ENCODE assay signal across 17 cellular contexts in the genomic region with DNA sequence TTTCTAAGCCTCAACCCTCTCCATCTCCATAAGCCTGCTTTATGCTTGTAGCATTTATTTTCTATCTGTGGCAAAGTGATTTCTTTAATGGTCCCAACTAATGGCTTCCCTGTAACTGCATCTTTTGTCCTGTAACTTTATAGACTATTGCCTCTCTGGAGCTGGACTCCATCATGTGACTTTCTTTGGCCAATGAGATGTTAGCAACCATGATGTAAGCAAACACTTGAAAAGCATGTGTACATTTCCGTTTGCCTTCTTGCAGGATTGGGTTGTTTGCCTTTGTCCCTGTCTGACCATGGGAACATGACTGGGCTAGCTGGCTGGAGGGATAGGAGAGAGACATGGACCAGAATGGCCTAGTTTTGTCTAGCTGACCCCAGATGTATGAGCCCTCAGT.
A peak's percentile ranks its signal among the peaks of the same experiment; 100 is the strongest.
DNase-seq lines count a peak whose midpoint lies in the region; FAIRE-seq and TF ChIP-seq lines count a peak whose summit lies in the region.
"Had no signal": no experiment of that assay in that cellular context is flagged by ENCODE, and none has a peak within 500 bp of the region (broad histone marks: within the 10 kb centered on the region; RNA-seq: fewer than 3 reads in every experiment).

No MANE protein-coding gene starts in this region.

- H3K4me3 Mint-ChIP-seq in Caco-2 (ENCODE audit: unreplicated experiment) (no peak overlapping the region), glutamatergic neuron (ENCODE audit: unreplicated experiment) (no peak overlapping the region)
- H3K4me3 Mint-ChIP-seq: CD4-positive, alpha-beta T cell had no signal

- no peak overlapping the region for H3K14ac ChIP-seq in H1 (ENCODE audit: insufficient read length)

- no peak overlapping the region for H2BK5ac ChIP-seq in H1 (ENCODE audit: low read depth, low read length)

- H3K27ac ChIP-seq in H1 (ENCODE audit: low read depth, low read length): no peak overlapping the region
- H3K27ac ChIP-seq: BLaER1, Peyer's patch had no signal

- no peak for TF ChIP-seq RAD21 in H1 (IDR thresholded peaks at IDR 0.05 in 1 of 2, conservative IDR thresholded peaks at IDR 0.05 in 1 of 2; ENCODE audit: low read depth in 2 of 2, low read length in 2 of 2)

- WGBS in H1 (ENCODE audit: extremely low coverage in 1 of 2, insufficient coverage in 1 of 2, insufficient read length in 1 of 2, insufficient replicate concordance in 2 of 2, low coverage in 1 of 2, low lambda C conversion rate in 2 of 2, missing lambda C conversion rate in 1 of 2), 2 experiments: 100% methylated on average over 1 of the region's 1 CpG; no CpG with 5 or more reads in 1 of the 2 experiments

- H2BK120ac ChIP-seq in H1 (replicated peaks; ENCODE audit: low read depth, low read length): no peak overlapping the region

- H3K9me3 Mint-ChIP-seq in Caco-2 (ENCODE audit: unreplicated experiment): no peaks in the 10 kb centered on the region
- H3K9me3 Mint-ChIP-seq in glutamatergic neuron (ENCODE audit: unreplicated experiment): no peaks in the 10 kb centered on the region
- H3K9me3 Mint-ChIP-seq: CD4-positive, alpha-beta T cell had no signal

- H3K36me3 Mint-ChIP-seq in Caco-2 (ENCODE audit: insufficient read depth, unreplicated experiment) (no peaks in the 10 kb centered on the region), glutamatergic neuron (ENCODE audit: unreplicated experiment) (no peaks in the 10 kb centered on the region)

- POLR2A ChIA-PET in Caco-2 (lab: Charles Lee): no interaction called here
- POLR2A ChIA-PET in H1 (lab: Charles Lee; ENCODE audit: partially characterized antibody): no interaction called here

- H3K18ac ChIP-seq in H1 (ENCODE audit: extremely low read depth, low read length): no peak overlapping the region

- H4K20me1 ChIP-seq in H1 (replicated peaks in 1 of 2; ENCODE audit: control insufficient read depth in 1 of 2, insufficient read depth in 2 of 2, low read length in 2 of 2): no peaks in the 10 kb centered on the region
- H4K20me1 ChIP-seq: BLaER1 had no signal

- H3K79me2 ChIP-seq in H1 (ENCODE audit: control insufficient read depth in 1 of 2, insufficient read depth in 2 of 2, low read length in 2 of 2): no peaks in the 10 kb centered on the region

- H4K5ac ChIP-seq in H1 (ENCODE audit: insufficient read length, low read depth, low read length): no peak overlapping the region

- CTCF ChIA-PET in Caco-2 (lab: Charles Lee) (no interaction called here), H1 (lab: Charles Lee; ENCODE audit: partially characterized antibody) (no interaction called here)

- H3K9me3 ChIP-seq in Caco-2: no peaks in the 10 kb centered on the region; the same call in 1 of the 2 replicates
- no peaks in the 10 kb centered on the region for H3K9me3 ChIP-seq in H1 (ENCODE audit: insufficient read depth in 2 of 2, low read depth in 1 of 2, low read length in 1 of 2)
- H3K9me3 ChIP-seq: BLaER1, MG63, Peyer's patch had no signal

- H4K8ac ChIP-seq in H1 (ENCODE audit: extremely low read depth, insufficient read depth, low read length): no peak overlapping the region

- no TSS peak for BruUV-seq in Caco-2 (replicated peaks; lab: Mats Ljungman, UMichigan)

- H2AFZ ChIP-seq in H1 (ENCODE audit: low read length): 0 out of 2 replicates have a peak overlapping the region, but pooled peaks have one; percentile 45

- H3K4ac ChIP-seq in H1 (replicated peaks; ENCODE audit: insufficient read length, low read depth, low read length): no peak overlapping the region

- 0 out of 2 replicates have a peak overlapping the region, but pooled peaks have one; percentile 2 for H2BK15ac ChIP-seq in H1 (ENCODE audit: low read length)

- TF ChIP-seq CTCF in Caco-2 (IDR thresholded peaks at IDR 0.05; ENCODE audit: insufficient read depth in 1 of 2, low read depth in 1 of 2, low read length in 1 of 2, severe bottlenecking in 1 of 2, unreplicated experiment in 1 of 2): no peak
- TF ChIP-seq CTCF in H1 (IDR thresholded peaks at IDR 0.05; ENCODE audit: control extremely low read depth in 1 of 3, insufficient read depth in 1 of 3, low read depth in 1 of 3, low read length in 3 of 3): no peak
- TF ChIP-seq CTCF in glutamatergic neuron (IDR thresholded peaks at IDR 0.05; ENCODE audit: partially characterized antibody, unreplicated experiment): no peak

- no peaks in the 10 kb centered on the region for H3K27me3 ChIP-seq in Caco-2 (replicated peaks; ENCODE audit: control insufficient read depth, insufficient read depth, low read length)
- no peaks in the 10 kb centered on the region for H3K27me3 ChIP-seq in H1 (replicated peaks in 1 of 4; ENCODE audit: control insufficient read depth in 3 of 4, extremely low read depth in 1 of 4, insufficient read depth in 3 of 4, low read length in 3 of 4)
- H3K27me3 ChIP-seq: BLaER1, MG63, Peyer's patch had no signal

- H3K27me3 Mint-ChIP-seq in Caco-2 (ENCODE audit: insufficient read depth, unreplicated experiment): no peaks in the 10 kb centered on the region
- H3K27me3 Mint-ChIP-seq in glutamatergic neuron (ENCODE audit: unreplicated experiment): no peaks in the 10 kb centered on the region
- H3K27me3 Mint-ChIP-seq: CD4-positive, alpha-beta T cell had no signal

- H3K23ac ChIP-seq in H1 (ENCODE audit: insufficient read length): no peak overlapping the region

- H3K27ac Mint-ChIP-seq in Caco-2 (ENCODE audit: unreplicated experiment) (no peak overlapping the region), glutamatergic neuron (ENCODE audit: unreplicated experiment) (no peak overlapping the region)
- H3K27ac Mint-ChIP-seq: CD4-positive, alpha-beta T cell had no signal

- H4K91ac ChIP-seq in H1 (replicated peaks; ENCODE audit: insufficient read length, low read length): no peak overlapping the region

- H3K9ac ChIP-seq in H1 (replicated peaks in 1 of 4; ENCODE audit: extremely low read depth in 1 of 4, low read depth in 3 of 4, low read length in 3 of 4): no peak overlapping the region
- H3K9ac ChIP-seq: BLaER1 had no signal

- no peaks in the 10 kb centered on the region for H3K79me1 ChIP-seq in H1 (ENCODE audit: low read depth, low read length)

- no peaks in the 10 kb centered on the region for H3K36me3 ChIP-seq in Caco-2 (ENCODE audit: control insufficient read depth, insufficient read depth, low read length)
- H3K36me3 ChIP-seq in H1 (ENCODE audit: control insufficient read depth in 2 of 4, insufficient read depth in 4 of 4, low read length in 3 of 4): no peaks in the 10 kb centered on the region
- H3K36me3 ChIP-seq: BLaER1, MG63, Peyer's patch had no signal

- H3K4me3 ChIP-seq in Caco-2 (ENCODE audit: low read depth, low read length) (no peak overlapping the region), H1 (ENCODE audit: extremely low read depth in 1 of 4, insufficient read depth in 2 of 4, low read depth in 3 of 4, low read length in 4 of 4) (no peak overlapping the region)
- H3K4me3 ChIP-seq: BLaER1, MG63, Peyer's patch had no signal

- FAIRE-seq in H1 (lab: Jason Lieb, UNC): no peak

- TF ChIP-seq EP300 in H1 (IDR thresholded peaks at IDR 0.05; ENCODE audit: borderline replicate concordance in 1 of 2, low read depth in 2 of 2, low read length in 2 of 2): no peak

- H2BK12ac ChIP-seq in H1 (ENCODE audit: low read depth, low read length): no peak overlapping the region

- H2AK5ac ChIP-seq in H1 (ENCODE audit: low read depth, low read length): no peak overlapping the region

- peaks cover 3% of the 10 kb centered on the region; the same call in 1 of the 2 replicates for H3K4me1 ChIP-seq in Caco-2
- H3K4me1 ChIP-seq in H1 (replicated peaks in 1 of 4; ENCODE audit: control insufficient read depth in 3 of 4, insufficient read depth in 4 of 4, low read length in 3 of 4): peaks cover 6 to 22% (median 13%) of the 10 kb centered on the region in 4 experiments; a peak in 6 of 7 replicates
- H3K4me1 ChIP-seq: Peyer's patch had no signal

- intact Hi-C loops in Caco-2 (cut with micrococcal nuclease; ENCODE audit: unreplicated experiment): no loop called here

- H3K23me2 ChIP-seq in H1 (ENCODE audit: low read depth, low read length): no peaks in the 10 kb centered on the region

- DNase-seq in Caco-2 (peak; percentile 20 to 37), DMS53 treated with DMSO at 0.1 percent for 48 hours (lab: John Stamatoyannopoulos, UW; ENCODE audit: unreplicated experiment) (peak; percentile 58), NCI-H2196 (lab: John Stamatoyannopoulos, UW; ENCODE audit: unreplicated experiment) (peak; percentile 17), H1 (ENCODE audit: low read depth in 1 of 2, low spot score in 2 of 2) (no peak), glutamatergic neuron (no peak), NOMO-1 (lab: John Stamatoyannopoulos, UW; ENCODE audit: unreplicated experiment in 2 of 2) (no peak), glomerular visceral epithelial cell (ENCODE audit: extremely low spot score) (no peak)
- DNase-seq: ACHN; CD4-positive, alpha-beta T cell; EL; GF-D8; MG63; NCI-H1417 treated with DMSO at 0.1 percent for 48 hours; NCI-H187; NCI-H526 treated with DMSO at 0.1 percent for 48 hours; Peyer's patch had no signal

- no peak overlapping the region for H3K56ac ChIP-seq in H1 (replicated peaks; ENCODE audit: insufficient read length, low read depth, low read length)

- H3K4me1 Mint-ChIP-seq in Caco-2 (ENCODE audit: low read depth, unreplicated experiment) (peaks cover 6% of the 10 kb centered on the region), glutamatergic neuron (ENCODE audit: low read depth, unreplicated experiment) (peaks cover 4% of the 10 kb centered on the region)

- no peak overlapping the region for H2BK20ac ChIP-seq in H1 (ENCODE audit: low read length)

- H3K4me2 ChIP-seq in H1 (ENCODE audit: insufficient read depth in 1 of 2, low read depth in 2 of 2, low read length in 2 of 2): no peak overlapping the region
- H3K4me2 ChIP-seq: BLaER1 had no signal

- no peak for TF ChIP-seq POLR2A in H1 (IDR thresholded peaks at IDR 0.05; ENCODE audit: control extremely low read depth in 1 of 2, low read depth in 2 of 2, low read length in 2 of 2)

TF ChIP-seq in H1, 55 proteins besides CTCF, POLR2A, EP300 and RAD21:
- no peak for TF ChIP-seq POLR2AphosphoS5 (IDR thresholded peaks at IDR 0.05; ENCODE audit: low read depth, low read length)
- TF ChIP-seq CEBPB (IDR thresholded peaks at IDR 0.05; ENCODE audit: low read depth, low read length): no peak
- TF ChIP-seq PHF8 (conservative IDR thresholded peaks at IDR 0.05; ENCODE audit: low read depth, low read length): no peak
- no peak for TF ChIP-seq FOSL1 (IDR thresholded peaks at IDR 0.05; ENCODE audit: insufficient read depth, low read depth, low read length)
- TF ChIP-seq RFX5 (IDR thresholded peaks at IDR 0.05; ENCODE audit: borderline replicate concordance, low read depth, low read length): no peak
- TF ChIP-seq GABPA (IDR thresholded peaks at IDR 0.05; ENCODE audit: borderline replicate concordance, insufficient read depth, low read length): no peak
- no peak for TF ChIP-seq TAF7 (optimal IDR thresholded peaks at IDR 0.05; ENCODE audit: borderline replicate concordance, low read depth, low read length)
- no peak for TF ChIP-seq MAFK (IDR thresholded peaks at IDR 0.05; ENCODE audit: low read depth, low read length)

Comparison
In these comparisons a context has a peak if more than half of its experiments do, and no peak if none do; other contexts are left out.
1. DNase-seq: peak in Caco-2 (2 of 2), DMS53 treated with DMSO at 0.1 percent for 48 hours (single experiment) and NCI-H2196 (single experiment); none in H1 (0 of 2), glutamatergic neuron (single experiment), NOMO-1 (0 of 2) and glomerular visceral epithelial cell (single experiment).